Comparison of ENCODE assay signal across 33 cellular contexts in the genomic region with DNA sequence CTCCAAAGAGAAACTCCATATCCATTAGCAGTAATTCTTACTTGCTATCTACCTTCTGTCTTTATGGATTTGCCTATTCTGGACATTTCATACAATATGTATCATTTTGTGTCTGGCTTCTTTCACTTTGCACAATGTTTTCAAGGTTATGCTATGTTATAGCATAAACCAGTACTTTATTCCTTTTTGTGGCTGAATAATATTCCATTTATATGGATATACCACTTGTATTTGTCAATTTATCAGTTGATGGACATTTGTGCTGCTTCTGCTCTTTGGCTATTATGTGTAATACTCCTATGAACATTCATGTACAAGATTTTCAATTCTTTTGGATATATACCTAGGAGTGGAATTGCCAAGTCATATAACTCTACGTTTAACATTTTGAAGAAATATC.
"Had no signal": no experiment of that assay in that cellular context is flagged by ENCODE, and none has a peak within 500 bp of the region (broad histone marks: within the 10 kb centered on the region; RNA-seq: fewer than 3 reads in every experiment).

No MANE protein-coding gene starts in this region.

- H3K4me1 ChIP-seq: breast epithelium had no signal

- FAIRE-seq: astrocyte, TTC549 had no signal

- H3K36me3 ChIP-seq: adrenal gland, brain microvascular endothelial cell, breast epithelium had no signal

- H3K9me3 ChIP-seq: body of pancreas had no signal

- H3K4me3 ChIP-seq: adrenal gland, body of pancreas, breast epithelium had no signal

- DNase-seq: activated B cell treated with CpG ODN at 0.5 μM for 24 hours; activated CD4-positive, alpha-beta memory T cell treated with anti-CD3 and anti-CD28 coated beads for 36 hours; activated CD4-positive, alpha-beta T cell treated with anti-CD3 and anti-CD28 coated beads for 4 hours; activated CD4-positive, alpha-beta T cell treated with anti-CD3 and anti-CD28 coated beads, Interleukin-2, amount 10 ng/mL, durations not matched to agents 24 days and 14 days; activated CD4-positive, alpha-beta T cell treated with anti-CD3 and anti-CD28 coated beads, Interleukin-2, amount 50 U/mL, for 1 hour; activated CD4-positive, alpha-beta T cell treated with anti-CD3 and anti-CD28 coated beads, Interleukin-2, amount 50 U/mL, for 4 hours; activated CD4-positive, CD25-positive, alpha-beta regulatory T cell treated with anti-CD3 and anti-CD28 coated beads, Interleukin-2, amount 50 U/mL, for 72 hours; activated CD8-positive, alpha-beta memory T cell treated with anti-CD3 and anti-CD28 coated beads, Interleukin-2, amount 50 U/mL, for 4 hours; activated CD8-positive, alpha-beta T cell treated with anti-CD3 and anti-CD28 coated beads for 36 hours; activated effector memory CD4-positive, alpha-beta T cell treated with anti-CD3 and anti-CD28 coated beads, Interleukin-2, amount 50 U/mL, for 16 hours; activated gamma-delta T cell treated with Interleukin-2 at 50 U/mL for 16 hours; activated naive CD4-positive, alpha-beta T cell; activated naive CD4-positive, alpha-beta T cell treated with anti-CD3 and anti-CD28 coated beads for 36 hours; activated naive CD8-positive, alpha-beta T cell treated with anti-CD3 and anti-CD28 coated beads for 36 hours; activated T-cell treated with anti-CD3 and anti-CD28 coated beads for 4 hours; activated T-cell treated with anti-CD3 and anti-CD28 coated beads, Interleukin-2, amount 50 U/mL, for 1 hour; activated T-cell treated with anti-CD3 and anti-CD28 coated beads, Interleukin-2, amount 50 U/mL, for 4 hours; activated T-cell treated with anti-CD3 and anti-CD28 coated beads, Interleukin-2, amount 50 U/mL, for 72 hours; adrenal gland; amniotic stem cell; aorta; body of pancreas; brain microvascular endothelial cell; central memory CD4-positive, alpha-beta T cell; T-helper 1 cell; T-helper 2 cell; T-helper 9 cell had no signal

- ATAC-seq: activated CD8-positive, alpha-beta T cell treated with anti-CD3 and anti-CD28 coated beads for 36 hours; activated naive CD4-positive, alpha-beta T cell treated with anti-CD3 and anti-CD28 coated beads, Interleukin-2, amount 50 U/mL, for 72 hours; activated T-cell treated with anti-CD3 and anti-CD28 coated beads, Interleukin-2, amount 50 U/mL, for 4 hours; activated T-cell treated with anti-CD3 and anti-CD28 coated beads, Interleukin-2, amount 50 U/mL, for 72 hours; activated T-helper 17 cell treated with anti-CD3 and anti-CD28 coated beads, Interleukin-2, amount 50 U/mL, for 72 hours; body of pancreas had no signal

- H3K27me3 ChIP-seq: adrenal gland, body of pancreas, brain microvascular endothelial cell, breast epithelium had no signal

- H3K27ac ChIP-seq: adrenal gland, body of pancreas, brain microvascular endothelial cell, breast epithelium, VCaP had no signal
